8 cellular contexts compared by ENCODE assay signal in the genomic region with DNA sequence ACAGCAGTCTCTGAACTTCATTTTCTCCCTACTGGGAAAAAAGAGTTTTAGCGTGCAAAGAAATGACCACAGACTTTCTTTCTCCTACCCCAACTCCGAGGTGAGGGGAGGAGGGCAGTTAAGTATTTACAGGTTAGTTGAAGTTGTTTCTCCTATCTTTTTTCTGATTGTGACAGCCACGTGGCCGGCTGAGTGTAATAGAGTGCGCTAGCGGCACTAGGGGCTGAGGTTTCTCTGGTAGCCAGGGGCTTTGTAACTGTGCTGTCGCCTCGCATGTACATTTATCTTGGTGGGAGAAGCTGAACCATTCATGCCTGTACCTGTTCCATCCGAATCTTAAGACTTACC. TPM values are rescaled to one million over a fixed set of nuclear protein-coding genes. Genes with fewer than 3 reads are reported as not detected.
DNase-seq lines count a peak whose midpoint lies in the region; ATAC-seq and TF ChIP-seq lines count a peak whose summit lies in the region.

No MANE protein-coding gene starts in this region.

- intact Hi-C loops in OCI-LY7 (cut with micrococcal nuclease; ENCODE audit: unreplicated experiment), result no loop called here
- intact Hi-C loops in activated naive CD4-positive, alpha-beta T cell treated with anti-CD3 and anti-CD28 coated beads for 36 hours (cut with micrococcal nuclease), result loop anchor here (2.0 kb wide), 1 partner anchor 15 kb away; no protein-coding TSS in a partner anchor

- H3K27me3 Mint-ChIP-seq in activated naive CD4-positive, alpha-beta T cell treated with anti-CD3 and anti-CD28 coated beads for 36 hours (ENCODE audit: low read depth), result no peaks in the 10 kb centered on the region

- CTCF ChIA-PET in OCI-LY7 (lab: Charles Lee; ENCODE audit: unreplicated experiment), result no interaction called here
- CTCF ChIA-PET in activated naive CD4-positive, alpha-beta T cell treated with anti-CD3 and anti-CD28 coated beads for 36 hours (lab: Charles Lee), result no interaction called here

- H3K4me3 ChIP-seq in OCI-LY7 (ENCODE audit: low read depth, low read length, poor library complexity, severe bottlenecking) (peak overlapping the region; percentile 94), iPS-18c (ENCODE audit: insufficient read depth, low read depth, low read length) (peak overlapping the region; percentile 91)

- ATAC-seq in HG02642 (IDR thresholded peaks at IDR 0.05; ENCODE audit: poor library complexity, unreplicated experiment), result peak; percentile 9

- TF ChIP-seq CTCF in OCI-LY7 (conservative IDR thresholded peaks at IDR 0.05; ENCODE audit: low read length), result no peak

- DNase-seq in NCI-H1417 (lab: John Stamatoyannopoulos, UW), result peak; percentile 64 to 85 (median 74)
- DNase-seq in NCI-H1417 treated with DMSO at 0.1 percent for 48 hours (lab: John Stamatoyannopoulos, UW), result no peak
- DNase-seq in OCI-LY7 (ENCODE audit: low spot score), result peak; percentile 65
- DNase-seq in activated naive CD4-positive, alpha-beta T cell treated with anti-CD3 and anti-CD28 coated beads for 36 hours, result peak; percentile 44
- DNase-seq in stimulated activated CD4-positive, alpha-beta T cell treated with anti-CD3 and anti-CD28 coated beads, Interleukin-1b, Interleukin-23, amount 100 ng/mL, for 4 hours (ENCODE audit: low read depth in 2 of 2), result peak; percentile 17 to 19
- no peak for DNase-seq in COLO829 (ENCODE audit: low spot score)

- peaks cover 3% of the 10 kb centered on the region for H3K9me3 Mint-ChIP-seq in activated naive CD4-positive, alpha-beta T cell treated with anti-CD3 and anti-CD28 coated beads for 36 hours

- peak overlapping the region; percentile 99 for H3K4me2 ChIP-seq in OCI-LY7 (ENCODE audit: low read length)

- peak overlapping the region; percentile 60 for H2AFZ ChIP-seq in OCI-LY7 (ENCODE audit: low read length)

- H3K4me1 ChIP-seq in OCI-LY7 (ENCODE audit: insufficient read depth, low read length, poor library complexity, severe bottlenecking), result peaks cover 53% of the 10 kb centered on the region

- H3K27ac ChIP-seq in OCI-LY7 (ENCODE audit: low read depth, low read length, poor library complexity, severe bottlenecking), result peak overlapping the region; percentile 88

- POLR2A ChIA-PET in OCI-LY7 (lab: Charles Lee), result no interaction called here

- H3K9me3 ChIP-seq in OCI-LY7 (ENCODE audit: low read length) (peaks cover 14% of the 10 kb centered on the region; the same call in 1 of the 2 replicates), iPS-18c (ENCODE audit: control insufficient read depth, insufficient read depth, low read length) (no peaks in the 10 kb centered on the region)

- peak overlapping the region; percentile 97 for H3K27ac Mint-ChIP-seq in activated naive CD4-positive, alpha-beta T cell treated with anti-CD3 and anti-CD28 coated beads for 36 hours

- BruUV-seq in OCI-LY7 (replicated peaks; lab: Mats Ljungman, UMichigan), result no TSS peak

- peaks cover 9% of the 10 kb centered on the region for H3K36me3 Mint-ChIP-seq in activated naive CD4-positive, alpha-beta T cell treated with anti-CD3 and anti-CD28 coated beads for 36 hours (ENCODE audit: low read depth)

- no peaks in the 10 kb centered on the region for H3K9me2 ChIP-seq in OCI-LY7 (ENCODE audit: insufficient read depth, low read length)

- peaks cover 64% of the 10 kb centered on the region for H3K79me2 ChIP-seq in OCI-LY7 (ENCODE audit: insufficient read depth, low read depth, low read length)

- peaks cover 10% of the 10 kb centered on the region; the same call in 1 of the 2 replicates for H4K20me1 ChIP-seq in OCI-LY7 (ENCODE audit: insufficient read depth, low read length)

- peaks cover 42% of the 10 kb centered on the region for H3K4me1 Mint-ChIP-seq in activated naive CD4-positive, alpha-beta T cell treated with anti-CD3 and anti-CD28 coated beads for 36 hours (ENCODE audit: low read depth)

- peak overlapping the region; percentile 86 for H3K4me3 Mint-ChIP-seq in activated naive CD4-positive, alpha-beta T cell treated with anti-CD3 and anti-CD28 coated beads for 36 hours

- peaks cover 18% of the 10 kb centered on the region for H3K36me3 ChIP-seq in OCI-LY7 (ENCODE audit: insufficient read depth, low read length)

RNA-seq across cellular contexts. Expression of a gene that starts 1.3 kb away (rescaled TPM):
- 24.6 and 29.9 TPM in 2 replicates for total RNA-seq in OCI-LY7 (2014; rRNA removed; shearing (Covaris generic))
- total RNA-seq in OCI-LY7 (2022), result 26.4 and 28.4 TPM in 2 replicates
- total RNA-seq in activated naive CD4-positive, alpha-beta T cell treated with anti-CD3 and anti-CD28 coated beads for 36 hours, result 10 to 100 TPM; 38.9 to 39.5 TPM

Comparison
In these comparisons a context has a peak if more than half of its experiments do, and no peak if none do; other contexts are left out.
1. DNase-seq: peak in NCI-H1417 (3 of 3), OCI-LY7 (single experiment), activated naive CD4-positive, alpha-beta T cell treated with anti-CD3 and anti-CD28 coated beads for 36 hours (single experiment) and stimulated activated CD4-positive, alpha-beta T cell treated with anti-CD3 and anti-CD28 coated beads, Interleukin-1b, Interleukin-23, amount 100 ng/mL, for 4 hours (2 of 2); none in NCI-H1417 treated with DMSO at 0.1 percent for 48 hours (single experiment) and COLO829 (single experiment).